Comparison of ENCODE assay signal across 21 cellular contexts in the genomic region with DNA sequence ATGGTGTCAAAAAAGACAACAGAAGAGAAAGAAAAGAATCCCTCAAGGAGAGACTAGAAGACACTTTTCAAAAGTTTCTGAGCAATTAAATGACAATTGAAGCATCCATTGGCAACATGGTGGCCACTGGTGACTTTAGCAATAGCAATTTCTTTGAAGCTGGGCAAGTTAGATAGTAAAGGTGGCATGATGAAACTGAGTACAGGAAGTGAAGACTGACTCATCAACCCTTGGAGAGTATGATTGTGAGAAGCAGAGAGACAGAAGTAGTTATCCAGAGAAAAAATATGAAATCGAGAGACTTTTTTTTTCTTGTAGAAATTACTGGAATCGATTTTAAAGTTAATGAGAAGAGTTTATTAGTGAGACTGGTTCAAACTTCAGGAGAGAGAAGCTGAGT.
DNase-seq lines count a peak whose midpoint lies in the region; ATAC-seq, FAIRE-seq and TF ChIP-seq lines count a peak whose summit lies in the region.
"Had no signal": no experiment of that assay in that cellular context is flagged by ENCODE, and none has a peak within 500 bp of the region (broad histone marks: within the 10 kb centered on the region; RNA-seq: fewer than 3 reads in every experiment).

No MANE protein-coding gene starts in this region.

- peak; percentile 57 for ATAC-seq in GM19395 (IDR thresholded peaks at IDR 0.05; ENCODE audit: unreplicated experiment)
- ATAC-seq: activated naive CD4-positive, alpha-beta T cell treated with anti-CD3 and anti-CD28 coated beads, Interleukin-2, amount 50 U/mL, for 72 hours; body of pancreas; gastroesophageal sphincter; left lung had no signal

- DNase-seq in ELR (ENCODE audit: low read depth) (peak; percentile 67), MV-4-11 (lab: John Stamatoyannopoulos, UW) (peak; percentile 6), epithelial cell of esophagus (ENCODE audit: low read depth) (peak; percentile 48), RCC 7860 (ENCODE audit: low spot score) (no peak), HUDEP-2 (lab: John Stamatoyannopoulos, UW; ENCODE audit: unreplicated experiment in 76 of 76) (no peak), foreskin melanocyte (no peak)
- DNase-seq: activated CD4-positive, alpha-beta T cell treated with anti-CD3 and anti-CD28 coated beads, Interleukin-2, amount 50 U/mL, for 48 hours; body of pancreas; DMS 273 treated with DMSO at 0.1 percent for 48 hours; left lung; NCI-H2081; NCI-H510A; PC-9; stimulated activated naive CD4-positive, alpha-beta T cell treated with Interleukin-2 at 50 U/mL for 16 hours; transverse colon had no signal

- TF ChIP-seq CTCF in epithelial cell of esophagus (IDR thresholded peaks at IDR 0.05; ENCODE audit: insufficient read depth, low read depth, low read length, missing control alignments): no peak

- no peak for FAIRE-seq in RCC 7860 (lab: Jason Lieb, UNC)
- FAIRE-seq: endothelial cell of umbilical vein had no signal

- H3K4me3 ChIP-seq in epithelial cell of esophagus (ENCODE audit: low read length): no peak overlapping the region
- H3K4me3 ChIP-seq: BLaER1 treated with 17β-estradiol and CSF1 and Interleukin-3, amounts not matched to agents 10 nM and 100 nM; body of pancreas; coronary artery; gastroesophageal sphincter; left lung; PC-9; transverse colon had no signal

Comparison
In these comparisons a context has a peak if more than half of its experiments do, and no peak if none do; other contexts are left out.
1. DNase-seq: peak in ELR (single experiment), MV-4-11 (single experiment) and epithelial cell of esophagus (single experiment); none in RCC 7860 (single experiment), HUDEP-2 (0 of 76) and foreskin melanocyte (single experiment).